ENCODE assay signal across 14 cellular contexts in the genomic region with DNA sequence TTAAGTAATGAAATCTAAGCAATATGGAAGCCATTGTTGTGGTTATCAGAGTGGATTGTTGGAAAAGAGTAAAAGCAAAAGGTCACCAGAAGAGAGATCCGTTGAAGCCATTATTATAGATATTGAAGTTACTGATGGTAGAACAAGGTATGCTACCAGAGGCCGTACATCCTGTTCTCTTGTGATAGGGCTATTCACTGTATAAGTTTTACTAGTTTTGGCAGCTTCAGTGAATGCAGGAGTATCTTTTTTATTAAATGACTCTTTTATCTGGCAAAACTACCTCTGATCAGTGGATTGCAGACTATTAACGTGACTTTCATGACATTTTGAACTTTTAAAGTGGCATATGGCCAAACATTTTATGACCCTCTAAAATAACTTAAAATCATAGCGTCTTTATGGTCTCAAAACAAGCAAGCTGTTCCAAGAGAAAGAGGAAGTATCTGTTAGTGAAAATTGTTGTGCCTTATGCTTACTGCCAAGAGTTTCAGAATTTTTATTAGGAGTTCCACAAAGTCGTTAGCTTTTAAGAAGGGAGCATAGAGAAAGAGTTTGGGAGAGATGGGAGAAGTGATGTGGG.
"Had no signal": no experiment of that assay in that cellular context is flagged by ENCODE, and none has a peak within 500 bp of the region (broad histone marks: within the 10 kb centered on the region; RNA-seq: fewer than 3 reads in every experiment).

No MANE protein-coding gene starts in this region.

- H3K4me3 ChIP-seq: adrenal gland, esophagus squamous epithelium, spleen, suprapubic skin had no signal

- ATAC-seq: activated CD8-positive, alpha-beta T cell treated with anti-CD3 and anti-CD28 coated beads for 36 hours; right cardiac atrium had no signal

- H3K9me3 ChIP-seq: suprapubic skin had no signal

- DNase-seq: activated CD4-positive, alpha-beta T cell treated with anti-CD3 and anti-CD28 coated beads for 4 hours; activated CD8-positive, alpha-beta memory T cell treated with anti-CD3 and anti-CD28 coated beads, Interleukin-2, amount 50 U/mL, for 4 hours; activated CD8-positive, alpha-beta T cell treated with anti-CD3 and anti-CD28 coated beads for 36 hours; activated effector memory CD4-positive, alpha-beta T cell treated with anti-CD3 and anti-CD28 coated beads, Interleukin-2, amount 50 U/mL, for 16 hours; activated T-cell treated with anti-CD3 and anti-CD28 coated beads, Interleukin-2, amount 50 U/mL, for 48 hours; adrenal gland; esophagus squamous epithelium; mesendoderm; nephron progenitor cell; occipital lobe; right cardiac atrium; spleen; trophoblast cell had no signal

- H3K27me3 ChIP-seq: adrenal gland, esophagus squamous epithelium, spleen, suprapubic skin had no signal

- H3K27ac ChIP-seq: adrenal gland, esophagus squamous epithelium, spleen, suprapubic skin had no signal

- H3K4me1 ChIP-seq: adrenal gland, esophagus squamous epithelium, spleen, suprapubic skin had no signal

- H3K36me3 ChIP-seq: adrenal gland had no signal
